ENCODE assay signal across 27 cellular contexts in genomic region chrX:38214551-38214950, GRCh38. TPM values are rescaled to one million over a fixed set of nuclear protein-coding genes. Genes with fewer than 3 reads are reported as not detected.
DNase-seq lines count a peak whose midpoint lies in the region; ATAC-seq, FAIRE-seq and TF ChIP-seq lines count a peak whose summit lies in the region.
"Had no signal": no experiment of that assay in that cellular context is flagged by ENCODE, and none has a peak within 500 bp of the region (broad histone marks: within the 10 kb centered on the region; RNA-seq: fewer than 3 reads in every experiment).

No MANE protein-coding gene starts in this region.

- H3K4me1 ChIP-seq in ACC112 (ENCODE audit: control insufficient read depth, insufficient read depth, low read length, unreplicated experiment): peaks cover 52% of the 10 kb centered on the region
- peaks cover 20% of the 10 kb centered on the region for H3K4me1 ChIP-seq in keratinocyte (ENCODE audit: control insufficient read depth, extremely low read depth, insufficient read depth, low read length)
- peaks cover 0 to 4% of the 10 kb centered on the region in 2 donors for H3K4me1 ChIP-seq in adrenal gland (replicated peaks in 1 of 2)
- no peaks in the 10 kb centered on the region for H3K4me1 ChIP-seq in tibial artery
- H3K4me1 ChIP-seq: BLaER1, uterus had no signal

- 70 to 80% (median 77%) methylated on average over 7 of the region's 7 CpGs; no CpG with 5 or more reads in 1 of the 4 donors for WGBS in adrenal gland, 4 donors

- peaks cover 81% of the 10 kb centered on the region for H3K79me2 ChIP-seq in ACC112 (ENCODE audit: control insufficient read depth, insufficient read depth, low read length, unreplicated experiment)
- peaks cover 57% of the 10 kb centered on the region for H3K79me2 ChIP-seq in keratinocyte (ENCODE audit: control insufficient read depth, insufficient read depth, low read length)

- H2AFZ ChIP-seq in ACC112 (ENCODE audit: low read length, unreplicated experiment) (peak overlapping the region; percentile 50), keratinocyte (ENCODE audit: control insufficient read depth, low read length) (peak overlapping the region; percentile 18)

- no peaks in the 10 kb centered on the region for H3K27me3 ChIP-seq in ACC112 (ENCODE audit: insufficient read depth, low read length)
- no peaks in the 10 kb centered on the region for H3K27me3 ChIP-seq in brain microvascular endothelial cell (replicated peaks)
- H3K27me3 ChIP-seq in keratinocyte (ENCODE audit: control insufficient read depth, extremely low read depth, insufficient read depth, low read length): no peaks in the 10 kb centered on the region
- H3K27me3 ChIP-seq in adrenal gland: peaks cover 8% of the 10 kb centered on the region
- H3K27me3 ChIP-seq in tibial artery: no peaks in the 10 kb centered on the region
- H3K27me3 ChIP-seq: uterus had no signal

- H3K9me1 ChIP-seq in keratinocyte (ENCODE audit: control insufficient read depth, extremely low read depth, insufficient read depth, low read length): no peaks in the 10 kb centered on the region

- no peak for TF ChIP-seq POLR2A in adrenal gland (IDR thresholded peaks at IDR 0.05)

- H3K27ac ChIP-seq in ACC112 (ENCODE audit: low read depth, low read length) (peak overlapping the region; percentile 93), brain microvascular endothelial cell (peak overlapping the region; percentile 16), keratinocyte (ENCODE audit: control insufficient read depth, insufficient read depth, low read length) (peak overlapping the region; percentile 86), adrenal gland (no peak overlapping the region), tibial artery (no peak overlapping the region)
- H3K27ac ChIP-seq: BLaER1, spleen, uterus had no signal

- peak overlapping the region; percentile 62 for H3K4me2 ChIP-seq in keratinocyte (ENCODE audit: control insufficient read depth, extremely low read depth, insufficient read depth, low read depth, low read length)
- H3K4me2 ChIP-seq: BLaER1 had no signal

- no peaks in the 10 kb centered on the region for H3K9me3 ChIP-seq in keratinocyte (ENCODE audit: control insufficient read depth, low read depth, low read length)
- no peaks in the 10 kb centered on the region for H3K9me3 ChIP-seq in adrenal gland (replicated peaks in 1 of 3)
- no peaks in the 10 kb centered on the region for H3K9me3 ChIP-seq in tibial artery
- H3K9me3 ChIP-seq: BLaER1, spleen, uterus had no signal

- H4K20me1 ChIP-seq in keratinocyte (ENCODE audit: control insufficient read depth, extremely low read depth, insufficient read depth, low read length): no peaks in the 10 kb centered on the region
- H4K20me1 ChIP-seq: BLaER1 had no signal

- intact Hi-C loops in adrenal gland (cut with DNase I): no loop called here
- intact Hi-C loops in tibial artery (cut with DNase I; ENCODE audit: low total_unique reads): no loop called here

- dilution Hi-C loops in keratinocyte (cut with MboI; ENCODE audit: extremely low pct_ligation_motif_present, low sequenced_read_pairs): no loop called here

- in situ Hi-C loops in brain microvascular endothelial cell (cut with HindIII; ENCODE audit: low pct_ligation_motif_present, low sequenced_read_pairs): no loop called here

- H3K36me3 ChIP-seq in ACC112 (ENCODE audit: insufficient read depth, low read length): no peaks in the 10 kb centered on the region
- no peaks in the 10 kb centered on the region for H3K36me3 ChIP-seq in brain microvascular endothelial cell (replicated peaks)
- no peaks in the 10 kb centered on the region for H3K36me3 ChIP-seq in keratinocyte (ENCODE audit: control insufficient read depth in 2 of 2, extremely low read depth in 1 of 2, insufficient read depth in 2 of 2, low read length in 2 of 2)
- no peaks in the 10 kb centered on the region for H3K36me3 ChIP-seq in adrenal gland (replicated peaks in 1 of 2)
- no peaks in the 10 kb centered on the region for H3K36me3 ChIP-seq in tibial artery
- H3K36me3 ChIP-seq: BLaER1, spleen, uterus had no signal

- peak; percentile 32 for FAIRE-seq in keratinocyte (lab: Jason Lieb, UNC)
- FAIRE-seq: GM12891 had no signal

- ATAC-seq in HG03280 (IDR thresholded peaks at IDR 0.05; ENCODE audit: unreplicated experiment): no peak
- ATAC-seq: activated CD8-positive, alpha-beta T cell treated with anti-CD3 and anti-CD28 coated beads for 36 hours; stimulated activated effector memory CD8-positive, alpha-beta T cell treated with anti-CD3 and anti-CD28 coated beads, Interleukin-12 subunit alpha, Interleukin-12 subunit beta, amount 100 ng/mL, for 72 hours had no signal

- peak overlapping the region; percentile 5; the same call in 1 of the 2 replicates for H3K4me3 ChIP-seq in ACC112 (ENCODE audit: low read depth, low read length)
- H3K4me3 ChIP-seq in brain microvascular endothelial cell (ENCODE audit: low read depth, low read length): no peak overlapping the region
- H3K4me3 ChIP-seq in keratinocyte (ENCODE audit: control insufficient read depth in 2 of 3, extremely low read depth in 1 of 3, insufficient read depth in 2 of 3, low read depth in 1 of 3, low read length in 3 of 3): no peak overlapping the region
- no peak overlapping the region for H3K4me3 ChIP-seq in adrenal gland
- no peak overlapping the region for H3K4me3 ChIP-seq in tibial artery
- H3K4me3 ChIP-seq: BLaER1, spleen, uterus had no signal

- DNase-seq in M059J (ENCODE audit: low read depth) (peak; percentile 70), brain microvascular endothelial cell (no peak), keratinocyte (ENCODE audit: low read depth, low spot score) (no peak), NOMO-1 treated with DMSO at 0.1 percent for 48 hours (lab: John Stamatoyannopoulos, UW; ENCODE audit: unreplicated experiment) (no peak), adrenal gland (no peak), tibial artery (no peak)
- DNase-seq: activated CD8-positive, alpha-beta T cell treated with anti-CD3 and anti-CD28 coated beads for 36 hours; activated effector memory CD4-positive, alpha-beta T cell treated with anti-CD3 and anti-CD28 coated beads, Interleukin-2, amount 50 U/mL, for 16 hours; activated T-cell treated with anti-CD3 and anti-CD28 coated beads for 4 hours; COR-L47; DMS79 treated with DMSO at 0.1 percent for 48 hours; H7; mesendoderm; NCI-H1105 treated with DMSO at 0.1 percent for 48 hours; NCI-H2029; NCI-H345; NCI-H774; SHP77 treated with DMSO at 0.1 percent for 48 hours; spleen; stimulated activated CD4-positive, alpha-beta T cell treated with anti-CD3 and anti-CD28 coated beads, Interleukin-2, amount 100 ng/mL, for 48 hours had no signal

- peak overlapping the region; percentile 51 for H3K9ac ChIP-seq in keratinocyte (ENCODE audit: control insufficient read depth, extremely low read depth, insufficient read depth, low read length)
- H3K9ac ChIP-seq: BLaER1 had no signal

- no peak for TF ChIP-seq CTCF in brain microvascular endothelial cell (IDR thresholded peaks at IDR 0.05; ENCODE audit: low read depth, low read length, missing control alignments)
- no peak for TF ChIP-seq CTCF in keratinocyte (optimal IDR thresholded peaks at IDR 0.05 in 1 of 3, IDR thresholded peaks at IDR 0.05 in 1 of 3, conservative IDR thresholded peaks at IDR 0.05 in 1 of 3; ENCODE audit: extremely low read depth in 1 of 3, insufficient read depth in 2 of 3, low read length in 3 of 3)
- TF ChIP-seq CTCF in adrenal gland (IDR thresholded peaks at IDR 0.05): no peak
- TF ChIP-seq CTCF in tibial artery (IDR thresholded peaks at IDR 0.05): no peak

RNA-seq across cellular contexts. Expression of gene SRPX, which starts 6.1 kb away (rescaled TPM):
- 39.0 and 45.2 TPM in 2 replicates for total RNA-seq in M059J (2014; rRNA removed; shearing (Covaris generic))
- polyA plus RNA-seq in keratinocyte: 31.9 to 166 TPM (median 53.8 TPM) in 3 replicates
- polyA plus RNA-seq in keratinocyte (2011; ENCODE audit: low read depth): 7.7 TPM
- 37.0 and 42.6 TPM in 2 replicates for polyA plus RNA-seq in keratinocyte (2011; cell fraction: cytosol; rRNA removed)
- 120 and 126 TPM in 2 replicates for polyA plus RNA-seq in keratinocyte (2011; cell fraction: nucleus; rRNA removed)
- 9.6 and 95.8 TPM in 2 replicates for polyA plus RNA-seq in keratinocyte (2012; ENCODE audit: low replicate concordance)
- 40.2 to 79.6 TPM (median 47.3 TPM) in 3 replicates for polyA minus RNA-seq in keratinocyte
- polyA minus RNA-seq in keratinocyte (2011; cell fraction: cytosol; rRNA and poly(A)+ RNA removed): 38.0 TPM
- polyA minus RNA-seq in keratinocyte (2011; cell fraction: nucleus; rRNA and poly(A)+ RNA removed): 48.6 and 67.1 TPM in 2 replicates
- 100 to 1,000 TPM in 4 of 8 donors, 10 to 100 TPM in 4; 45.8 to 187 (median 97.0) TPM for total RNA-seq in adrenal gland
- polyA plus RNA-seq in adrenal gland: 100 to 1,000 TPM in 1 of 3 donors, 10 to 100 TPM in 2; 45.9 to 129 (median 47.6) TPM
- total RNA-seq: activated CD8-positive, alpha-beta T cell treated with anti-CD3 and anti-CD28 coated beads for 36 hours; OCI-LY7 had no signal

Comparison
In these comparisons a context has a peak if more than half of its experiments do, and no peak if none do; other contexts are left out.
1. H3K27ac ChIP-seq: peak in ACC112 (single experiment), brain microvascular endothelial cell (single experiment) and keratinocyte (single experiment); none in adrenal gland (0 of 5) and tibial artery (0 of 2).